In genomic region chr1:228339766-228340685, GRCh38 we compare ENCODE assay signal across 19 cellular contexts.
DNase-seq lines count a peak whose midpoint lies in the region; ATAC-seq, FAIRE-seq and TF ChIP-seq lines count a peak whose summit lies in the region.
"Had no signal": no experiment of that assay in that cellular context is flagged by ENCODE, and none has a peak within 500 bp of the region (broad histone marks: within the 10 kb centered on the region; RNA-seq: fewer than 3 reads in every experiment).

No MANE protein-coding gene starts in this region.

- no peak for TF ChIP-seq RAD21 in K562 (CRISPR knock-in tag; conservative IDR thresholded peaks at IDR 0.05 in 1 of 2, IDR thresholded peaks at IDR 0.05 in 1 of 2)

- peaks cover 13% of the 10 kb centered on the region for H3K4me1 Mint-ChIP-seq in activated naive CD4-positive, alpha-beta T cell treated with anti-CD3 and anti-CD28 coated beads, Interleukin-2, amount 10 ng/mL, durations not matched to agents 7 days and 5 days
- no peaks in the 10 kb centered on the region for H3K4me1 Mint-ChIP-seq in mesothelial cell of epicardium
- H3K4me1 Mint-ChIP-seq: naive B cell had no signal

- DNase-seq in activated naive CD4-positive, alpha-beta T cell treated with anti-CD3 and anti-CD28 coated beads, Interleukin-2, amount 10 ng/mL, durations not matched to agents 7 days and 5 days, result peak; percentile 18
- no peak for DNase-seq in activated naive CD4-positive, alpha-beta T cell treated with Interleukin-2 at 50 U/mL for 16 hours
- DNase-seq in K562 (ENCODE audit: extremely low read depth in 1 of 4, low spot score in 3 of 4) (no peak), mesothelial cell of epicardium (ENCODE audit: low spot score in 2 of 2, unreplicated experiment in 2 of 2) (peak; percentile 14 to 17), tibial artery (peak; percentile 10 to 58), putamen (ENCODE audit: low spot score) (no peak), NCI-H1694 treated with DMSO at 0.1 percent for 48 hours (lab: John Stamatoyannopoulos, UW) (no peak)
- DNase-seq: activated CD8-positive, alpha-beta T cell treated with anti-CD3 and anti-CD28 coated beads, Interleukin-2, amount 10 ng/mL, durations not matched to agents 7 days and 5 days; GF-D8; MG63; naive B cell; NCI-H1436 had no signal

- no peak overlapping the region for H3K4me3 ChIP-seq in K562
- no peak overlapping the region for H3K4me3 ChIP-seq in tibial artery
- H3K4me3 ChIP-seq: ascending aorta, GM12878, HAP-1, heart right ventricle, MG63 had no signal

- no peaks in the 10 kb centered on the region for H3K79me2 ChIP-seq in K562 (ENCODE audit: control insufficient read depth, insufficient read depth, low read length)

- POLR2A ChIA-PET in K562 (lab: Yijun Ruan, JAX), result interaction anchor here (0.5 to 1.3 kb wide), 8 partner anchors 15 to 648 kb away, joined by 3 to 5 read pairs (median 3); a partner anchor contains a TSS

- no peak overlapping the region for H3K27ac Mint-ChIP-seq in activated naive CD4-positive, alpha-beta T cell treated with anti-CD3 and anti-CD28 coated beads, Interleukin-2, amount 10 ng/mL, durations not matched to agents 7 days and 5 days
- H3K27ac Mint-ChIP-seq in mesothelial cell of epicardium, result no peak overlapping the region
- H3K27ac Mint-ChIP-seq: activated CD8-positive, alpha-beta T cell treated with anti-CD3 and anti-CD28 coated beads, Interleukin-2, amount 10 ng/mL, durations not matched to agents 7 days and 5 days; naive B cell had no signal

- CTCF ChIA-PET in activated naive CD4-positive, alpha-beta T cell treated with anti-CD3 and anti-CD28 coated beads, Interleukin-2, amount 10 ng/mL, durations not matched to agents 7 days and 5 days (lab: Charles Lee), result no interaction called here
- CTCF ChIA-PET in K562 (lab: Yijun Ruan, JAX; ENCODE audit: low intra/inter-chr PET ratio), result interaction anchor here (4.5 kb wide), 1 partner anchor 175 kb away, joined by 21 read pairs; no protein-coding TSS in a partner anchor

- H3K36me3 Mint-ChIP-seq in activated naive CD4-positive, alpha-beta T cell treated with anti-CD3 and anti-CD28 coated beads, Interleukin-2, amount 10 ng/mL, durations not matched to agents 7 days and 5 days, result peaks cover 3% of the 10 kb centered on the region
- H3K36me3 Mint-ChIP-seq in mesothelial cell of epicardium, result peaks cover 18% of the 10 kb centered on the region
- H3K36me3 Mint-ChIP-seq: naive B cell had no signal

- TF ChIP-seq CTCF in K562 (IDR thresholded peaks at IDR 0.05 in 2 of 3, conservative IDR thresholded peaks at IDR 0.05 in 1 of 3; ENCODE audit: insufficient read depth in 2 of 3, low read depth in 1 of 3, low read length in 3 of 3) (no peak), mesothelial cell of epicardium (IDR thresholded peaks at IDR 0.05; ENCODE audit: unreplicated experiment) (no peak), tibial artery (IDR thresholded peaks at IDR 0.05) (no peak)

- H3K36me3 ChIP-seq in K562 (ENCODE audit: control insufficient read depth, insufficient read depth, low read length) (no peaks in the 10 kb centered on the region; the same call in 2 of the 3 replicates), tibial artery (peaks cover 0 to 79% (median 0%) of the 10 kb centered on the region in 3 donors)
- H3K36me3 ChIP-seq: ascending aorta, HAP-1, MG63 had no signal

- H2AFZ ChIP-seq in K562 (ENCODE audit: low read depth, low read length), result no peak overlapping the region

- TF ChIP-seq POLR2A in K562 (conservative IDR thresholded peaks at IDR 0.05), result no peak

- H3K4me1 ChIP-seq in K562 (replicated peaks in 1 of 2; ENCODE audit: control insufficient read depth in 2 of 2, insufficient read depth in 2 of 2, low read length in 2 of 2), result peaks cover 5 to 56% of the 10 kb centered on the region in 2 experiments; a peak in 3 of 5 replicates
- H3K4me1 ChIP-seq in tibial artery, result no peaks in the 10 kb centered on the region
- H3K4me1 ChIP-seq: ascending aorta, HAP-1 had no signal

- H3K9ac ChIP-seq in K562 (ENCODE audit: insufficient read depth in 1 of 2, low read depth in 2 of 2, low read length in 2 of 2), result 0 out of 4 replicates have a peak overlapping the region, but pooled peaks of 1 of the 2 experiments have one; percentile 86

- no peak overlapping the region for H3K4me3 Mint-ChIP-seq in activated naive CD4-positive, alpha-beta T cell treated with anti-CD3 and anti-CD28 coated beads, Interleukin-2, amount 10 ng/mL, durations not matched to agents 7 days and 5 days
- H3K4me3 Mint-ChIP-seq in mesothelial cell of epicardium, result no peak overlapping the region
- H3K4me3 Mint-ChIP-seq: activated CD8-positive, alpha-beta T cell treated with anti-CD3 and anti-CD28 coated beads, Interleukin-2, amount 10 ng/mL, durations not matched to agents 7 days and 5 days; naive B cell had no signal

- peaks cover 10% of the 10 kb centered on the region for H3K9me3 Mint-ChIP-seq in activated naive CD4-positive, alpha-beta T cell treated with anti-CD3 and anti-CD28 coated beads, Interleukin-2, amount 10 ng/mL, durations not matched to agents 7 days and 5 days
- no peaks in the 10 kb centered on the region for H3K9me3 Mint-ChIP-seq in mesothelial cell of epicardium

- no peaks in the 10 kb centered on the region for H3K9me1 ChIP-seq in K562 (ENCODE audit: control insufficient read depth, insufficient read depth, low read length)

- no TSS peak for BruUV-seq in K562 (replicated peaks; lab: Mats Ljungman, UMichigan)

- 51% methylated on average over 23 of the region's 24 CpGs for WGBS in K562 (ENCODE audit: insufficient coverage, low coverage, missing lambda C conversion rate)

- H3K27me3 ChIP-seq in K562 (ENCODE audit: control insufficient read depth in 2 of 2, insufficient read depth in 2 of 2, low read length in 2 of 2), result peaks cover 0 to 27% of the 10 kb centered on the region in 2 experiments; a peak in 3 of 5 replicates
- H3K27me3 ChIP-seq in tibial artery, result no peaks in the 10 kb centered on the region
- H3K27me3 ChIP-seq: ascending aorta, heart right ventricle, MG63 had no signal

- intact Hi-C loops in K562 (cut with micrococcal nuclease) (loop anchor here (1.0 to 5.0 kb wide), 4 partner anchors 52 to 175 kb away; partner anchors contain the start of gene TRIM11), tibial artery (cut with DNase I; ENCODE audit: low total_unique reads) (no loop called here)

- H4K20me1 ChIP-seq in K562 (replicated peaks; ENCODE audit: control insufficient read depth, insufficient read depth, low read length), result no peaks in the 10 kb centered on the region

- FAIRE-seq in K562 (lab: Jason Lieb, UNC), result no peak
- FAIRE-seq: GM12878 had no signal

- in situ Hi-C loops in K562 (cut with MboI), result loop anchor here (10.0 kb wide), 2 partner anchors 115 to 175 kb away; a partner anchor contains a TSS

- ATAC-seq in K562 (no peak), HG02885 (IDR thresholded peaks at IDR 0.05; ENCODE audit: poor library complexity, unreplicated experiment) (no peak)

- TF ChIP-seq EP300 in K562 (IDR thresholded peaks at IDR 0.05; ENCODE audit: low read length), result no peak

- H3K4me2 ChIP-seq in K562 (ENCODE audit: insufficient read depth, low read length), result no peak overlapping the region

- H3K9me3 ChIP-seq in K562 (replicated peaks; ENCODE audit: control insufficient read depth, insufficient read depth, low read depth, low read length) (peaks cover 8% of the 10 kb centered on the region; the same call in 1 of the 2 replicates), tibial artery (no peaks in the 10 kb centered on the region)
- H3K9me3 ChIP-seq: ascending aorta, HAP-1 had no signal

- no peaks in the 10 kb centered on the region for H3K27me3 Mint-ChIP-seq in activated naive CD4-positive, alpha-beta T cell treated with anti-CD3 and anti-CD28 coated beads, Interleukin-2, amount 10 ng/mL, durations not matched to agents 7 days and 5 days
- no peaks in the 10 kb centered on the region for H3K27me3 Mint-ChIP-seq in mesothelial cell of epicardium (ENCODE audit: low read depth)
- H3K27me3 Mint-ChIP-seq: naive B cell had no signal

- H3K27ac ChIP-seq in K562 (ENCODE audit: extremely low read depth, low read depth, low read length) (no peak overlapping the region), tibial artery (no peak overlapping the region)
- H3K27ac ChIP-seq: ascending aorta, C4-2B, heart right ventricle, VCaP had no signal

TF ChIP-seq in K562, 482 proteins besides CTCF, POLR2A, EP300 and RAD21 (continues in another document):
- TF ChIP-seq SLC30A9 (CRISPR knock-in tag; IDR thresholded peaks at IDR 0.05) (no peak), MEIS2 (IDR thresholded peaks at IDR 0.05; ENCODE audit: partially characterized antibody) (peak; percentile 23), AFF1 (IDR thresholded peaks at IDR 0.05; ENCODE audit: low read depth in 1 of 2, partially characterized antibody in 2 of 2) (no peak), CBX3 (IDR thresholded peaks at IDR 0.05; ENCODE audit: borderline replicate concordance in 1 of 2, low read length in 2 of 2) (no peak)

Comparison
In these comparisons a context has a peak if more than half of its experiments do, and no peak if none do; other contexts are left out.
1. DNase-seq: peak in activated naive CD4-positive, alpha-beta T cell treated with anti-CD3 and anti-CD28 coated beads, Interleukin-2, amount 10 ng/mL, durations not matched to agents 7 days and 5 days (single experiment), mesothelial cell of epicardium (2 of 2) and tibial artery (2 of 2); none in activated naive CD4-positive, alpha-beta T cell treated with Interleukin-2 at 50 U/mL for 16 hours (single experiment), K562 (0 of 4), putamen (single experiment) and NCI-H1694 treated with DMSO at 0.1 percent for 48 hours (single experiment).